8 cellular contexts compared by ENCODE assay signal in the genomic region with DNA sequence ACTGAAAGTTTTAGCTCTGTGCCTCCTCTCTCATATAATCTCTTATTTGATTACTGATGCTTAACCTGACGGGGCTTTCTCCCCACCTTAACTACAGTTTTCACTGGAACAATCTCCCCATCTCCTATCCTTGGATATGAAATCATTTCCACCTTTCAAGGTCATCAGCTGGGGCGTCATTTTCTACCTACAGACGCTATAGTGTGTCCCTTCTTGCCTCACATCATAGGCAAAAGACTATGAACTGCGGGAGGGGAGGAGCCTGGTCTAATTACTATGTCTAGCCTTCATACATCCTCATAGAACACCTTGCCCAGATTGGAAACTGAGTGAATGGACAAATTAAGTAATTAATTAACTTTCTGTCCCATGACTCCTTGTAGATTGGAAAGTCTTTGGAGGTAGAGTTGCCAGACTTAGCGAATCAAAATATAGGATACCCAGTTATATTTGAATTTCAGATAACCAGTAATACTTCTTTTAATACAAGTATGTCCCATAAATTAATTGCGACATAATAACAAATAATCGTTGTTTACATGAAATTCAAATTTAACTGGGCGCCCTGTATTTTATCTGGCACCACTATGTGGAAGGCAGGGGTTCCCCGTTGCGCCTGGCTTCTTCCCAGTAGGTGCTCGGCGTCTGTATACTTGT. TPM values are rescaled to one million over a fixed set of nuclear protein-coding genes. Genes with fewer than 3 reads are reported as not detected.
DNase-seq lines count a peak whose midpoint lies in the region; ATAC-seq, FAIRE-seq and TF ChIP-seq lines count a peak whose summit lies in the region.

No MANE protein-coding gene starts in this region.

- no peaks in the 10 kb centered on the region for H3K27me3 ChIP-seq in astrocyte (ENCODE audit: insufficient read depth, low read length)
- no peaks in the 10 kb centered on the region for H3K27me3 ChIP-seq in thyroid gland

- peaks cover 4% of the 10 kb centered on the region for H3K4me1 ChIP-seq in astrocyte (ENCODE audit: insufficient read depth, low read length)
- peaks cover 0 to 7% of the 10 kb centered on the region in 2 donors for H3K4me1 ChIP-seq in thyroid gland

- peak overlapping the region; percentile 79 for H3K9ac ChIP-seq in astrocyte (ENCODE audit: low read length)

- peak overlapping the region; percentile 93 for H2AFZ ChIP-seq in astrocyte (ENCODE audit: low read depth, low read length)

- H3K4me3 Mint-ChIP-seq in astrocyte (ENCODE audit: unreplicated experiment): peak overlapping the region; percentile 88

- 13 to 19% methylated on average over 11 to 12 of the region's 12 CpGs for WGBS in thyroid gland, 2 donors

- no peak for TF ChIP-seq POLR2A in thyroid gland (IDR thresholded peaks at IDR 0.05)

- DNase-seq in NOMO-1 treated with DMSO at 0.1 percent for 48 hours (lab: John Stamatoyannopoulos, UW; ENCODE audit: unreplicated experiment): peak; percentile 13
- no peak for DNase-seq in NOMO-1 treated with dmso at 0.1 percent for 144 hours (lab: John Stamatoyannopoulos, UW; ENCODE audit: unreplicated experiment)
- DNase-seq in astrocyte (ENCODE audit: low read depth): no peak
- DNase-seq in left colon: no peak
- DNase-seq in thyroid gland: no peak
- DNase-seq in kidney glomerular epithelial cell (lab: John Stamatoyannopoulos, UW): no peak

- FAIRE-seq in astrocyte (lab: Jason Lieb, UNC): no peak

- no peaks in the 10 kb centered on the region for H3K9me3 Mint-ChIP-seq in astrocyte (ENCODE audit: unreplicated experiment)

- intact Hi-C loops in left colon (cut with DNase I, micrococcal nuclease): no loop called here
- intact Hi-C loops in thyroid gland (cut with DNase I): no loop called here

- ATAC-seq in HG03439 (IDR thresholded peaks at IDR 0.05; ENCODE audit: unreplicated experiment) (peak; percentile 52), left colon (peak; percentile 36), HG02840 (IDR thresholded peaks at IDR 0.05; ENCODE audit: low FRiP score, unreplicated experiment) (no peak)

- H3K27ac Mint-ChIP-seq in astrocyte (ENCODE audit: unreplicated experiment): no peak overlapping the region

- H3K27me3 Mint-ChIP-seq in astrocyte (ENCODE audit: low read depth, unreplicated experiment): no peaks in the 10 kb centered on the region

- H3K4me3 ChIP-seq in astrocyte (ENCODE audit: insufficient read depth, low read depth, low read length) (peak overlapping the region; percentile 80), thyroid gland (replicated peaks in 1 of 3) (peak overlapping the region in 2 of 3 donors; percentile 62 to 70)

- TF ChIP-seq CTCF in astrocyte (IDR thresholded peaks at IDR 0.05; ENCODE audit: insufficient read depth, low read depth, low read length): no peak
- no peak for TF ChIP-seq CTCF in thyroid gland (IDR thresholded peaks at IDR 0.05)

- peaks cover 7% of the 10 kb centered on the region for H3K4me1 Mint-ChIP-seq in astrocyte (ENCODE audit: low read depth, unreplicated experiment)

- H3K9me3 ChIP-seq in astrocyte (ENCODE audit: insufficient read depth, low read depth, low read length) (no peaks in the 10 kb centered on the region), thyroid gland (no peaks in the 10 kb centered on the region)

- H3K36me3 ChIP-seq in astrocyte (ENCODE audit: insufficient read depth, low read length) (no peaks in the 10 kb centered on the region), thyroid gland (no peaks in the 10 kb centered on the region)

- H3K27ac ChIP-seq in astrocyte (ENCODE audit: low read depth, low read length) (peak overlapping the region; percentile 65), thyroid gland (peak overlapping the region; percentile 34 to 84 (median 76))

- peaks cover 22% of the 10 kb centered on the region for H4K20me1 ChIP-seq in astrocyte (ENCODE audit: insufficient read depth, low read length)

- peaks cover 35% of the 10 kb centered on the region for H3K79me2 ChIP-seq in astrocyte (ENCODE audit: insufficient read depth, low read length)

- H3K4me2 ChIP-seq in astrocyte (ENCODE audit: low read length): peak overlapping the region; percentile 85

- H3K36me3 Mint-ChIP-seq in astrocyte (ENCODE audit: low read depth, unreplicated experiment): no peaks in the 10 kb centered on the region

RNA-seq across cellular contexts. Expression of gene ATP6AP2, which starts 0.8 kb away (rescaled TPM):
- total RNA-seq in astrocyte (153 and 185 TPM in 2 replicates), left colon (10 to 100 TPM; 74.0 to 88.1 TPM), thyroid gland (100 to 1,000 TPM; 213 to 287 (median 270) TPM)

RNA-seq across cellular contexts. Expression of gene MPC1L, which starts 43.2 kb away (rescaled TPM):
- total RNA-seq in astrocyte (not detected in 2 replicates), left colon (not detected), thyroid gland (not detected)
